1 cellular context compared by ENCODE assay signal in genomic region chr15:67077641-67078215, GRCh38.
TF ChIP-seq lines count a peak whose summit lies in the region.

No MANE protein-coding gene starts in this region.

TF ChIP-seq in WTC11, 78 proteins besides CTCF, POLR2A, EP300 and RAD21 (continued from another document):
- TF ChIP-seq USF1 (CRISPR knock-in tag; IDR thresholded peaks at IDR 0.05) (no peak), ZBTB43 (CRISPR knock-in tag; IDR thresholded peaks at IDR 0.05) (no peak), ZNF423 (CRISPR knock-in tag; IDR thresholded peaks at IDR 0.05) (no peak), TCF7 (CRISPR knock-in tag; IDR thresholded peaks at IDR 0.05; ENCODE audit: low read depth) (no peak), CDX4 (CRISPR knock-in tag; IDR thresholded peaks at IDR 0.05; ENCODE audit: borderline replicate concordance) (no peak), TP53 (CRISPR knock-in tag; IDR thresholded peaks at IDR 0.05) (no peak), RORB (CRISPR knock-in tag; IDR thresholded peaks at IDR 0.05) (no peak)
